In genomic region chr7:70764004-70764691, GRCh38 we compare ENCODE assay signal across 9 cellular contexts.
DNase-seq lines count a peak whose midpoint lies in the region; ATAC-seq and FAIRE-seq lines count a peak whose summit lies in the region.
"Had no signal": no experiment of that assay in that cellular context is flagged by ENCODE, and none has a peak within 500 bp of the region (broad histone marks: within the 10 kb centered on the region; RNA-seq: fewer than 3 reads in every experiment).

No MANE protein-coding gene starts in this region.

- DNase-seq in HTR-8/SVneo (ENCODE audit: insufficient read length, low spot score) (no peak), 8988T (no peak), NCI-H146 treated with DMSO at 0.1 percent for 48 hours (lab: John Stamatoyannopoulos, UW; ENCODE audit: unreplicated experiment) (no peak), NCI-H345 (lab: John Stamatoyannopoulos, UW) (no peak)
- DNase-seq: NCI-H2029 had no signal

- H3K4me3 Mint-ChIP-seq in activated naive CD8-positive, alpha-beta T cell: peak overlapping the region; percentile 71

- no peaks in the 10 kb centered on the region for H3K36me3 Mint-ChIP-seq in activated naive CD8-positive, alpha-beta T cell

- no peaks in the 10 kb centered on the region for H3K9me3 Mint-ChIP-seq in activated naive CD8-positive, alpha-beta T cell (ENCODE audit: low read depth)

- peak; percentile 92 for ATAC-seq in GM19395 (IDR thresholded peaks at IDR 0.05; ENCODE audit: unreplicated experiment)
- ATAC-seq in HG03108 (IDR thresholded peaks at IDR 0.05; ENCODE audit: unreplicated experiment): peak; percentile 85

- no peaks in the 10 kb centered on the region for H3K27me3 Mint-ChIP-seq in activated naive CD8-positive, alpha-beta T cell

- peak overlapping the region; percentile 11; the same call in 1 of the 2 replicates for H3K4me3 ChIP-seq in GM08714 (ENCODE audit: low read length)

- no peaks in the 10 kb centered on the region for H3K4me1 Mint-ChIP-seq in activated naive CD8-positive, alpha-beta T cell (ENCODE audit: low read depth)

- no peak for FAIRE-seq in HTR-8/SVneo (lab: Jason Lieb, UNC)

- H3K27ac Mint-ChIP-seq in activated naive CD8-positive, alpha-beta T cell: no peak overlapping the region
